In genomic region chr12:57238854-57239554, GRCh38 we compare ENCODE assay signal across 9 cellular contexts. TPM values are rescaled to one million over a fixed set of nuclear protein-coding genes. Genes with fewer than 3 reads are reported as not detected.
DNase-seq lines count a peak whose midpoint lies in the region; ATAC-seq and TF ChIP-seq lines count a peak whose summit lies in the region.
"Had no signal": no experiment of that assay in that cellular context is flagged by ENCODE, and none has a peak within 500 bp of the region (broad histone marks: within the 10 kb centered on the region; RNA-seq: fewer than 3 reads in every experiment).

No MANE protein-coding gene starts in this region.

- peaks cover 51% of the 10 kb centered on the region for H3K27me3 Mint-ChIP-seq in Calu3 (ENCODE audit: unreplicated experiment)

- no peaks in the 10 kb centered on the region for H4K20me1 ChIP-seq in OCI-LY1 (ENCODE audit: insufficient read depth, low read length)

- no peaks in the 10 kb centered on the region for H3K9me2 ChIP-seq in OCI-LY1 (ENCODE audit: low read depth, low read length)

- H3K27ac ChIP-seq in OCI-LY1 (ENCODE audit: low read depth, low read length, poor library complexity, severe bottlenecking) (peak overlapping the region; percentile 93), esophagus (ENCODE audit: low read depth in 2 of 2, low read length in 1 of 2) (no peak overlapping the region)

- BruUV-seq in Calu3 (replicated peaks; lab: Mats Ljungman, UMichigan): no TSS peak

- no peaks in the 10 kb centered on the region for H3K9me3 Mint-ChIP-seq in Calu3 (ENCODE audit: low read depth, unreplicated experiment)

- H3K9ac ChIP-seq in OCI-LY1 (ENCODE audit: low read length): peak overlapping the region; percentile 79

- TF ChIP-seq CTCF in Calu3 (IDR thresholded peaks at IDR 0.05; ENCODE audit: unreplicated experiment): peak; percentile 100
- TF ChIP-seq CTCF in OCI-LY1 (IDR thresholded peaks at IDR 0.05; ENCODE audit: low read length): peak; percentile 100

- H3F3A ChIP-seq in OCI-LY1 (ENCODE audit: insufficient read depth, low read length): peaks cover 8% of the 10 kb centered on the region; the same call in 1 of the 2 replicates

- intact Hi-C loops in Calu3 (cut with micrococcal nuclease; ENCODE audit: unreplicated experiment): no loop called here

- ATAC-seq in GM19467 (IDR thresholded peaks at IDR 0.05; ENCODE audit: unreplicated experiment): peak; percentile 60

- H3K4me2 ChIP-seq in OCI-LY1 (ENCODE audit: low read length): peak overlapping the region; percentile 78

- H3K4me3 ChIP-seq in OCI-LY1 (ENCODE audit: low read depth, low read length, poor library complexity, severe bottlenecking) (peak overlapping the region; percentile 61), esophagus (ENCODE audit: low read depth in 1 of 2, low read length in 2 of 2) (peak overlapping the region; percentile 16 to 45)

- peaks cover 84% of the 10 kb centered on the region for H3K36me3 Mint-ChIP-seq in Calu3 (ENCODE audit: insufficient read depth, unreplicated experiment)

- DNase-seq in Calu3 (peak; percentile 94), HUDEP-2 (lab: John Stamatoyannopoulos, UW; ENCODE audit: unreplicated experiment in 76 of 76) (peak in 72 of 76 experiments; percentile 26 to 89 (median 75)), activated T-cell treated with anti-CD3 and anti-CD28 coated beads for 4 hours (peak; percentile 83), myocyte (ENCODE audit: low read depth) (peak; percentile 90)
- peak; percentile 79 for DNase-seq in stimulated activated CD8-positive, alpha-beta memory T cell treated with anti-CD3 and anti-CD28 coated beads, Interleukin-7, amount 100 ng/mL, for 24 hours (ENCODE audit: low read depth)

- H3K27me3 ChIP-seq in OCI-LY1 (ENCODE audit: insufficient read depth, low read length): no peaks in the 10 kb centered on the region
- peaks cover 0 to 9% of the 10 kb centered on the region in 2 donors for H3K27me3 ChIP-seq in esophagus (ENCODE audit: control insufficient read depth in 1 of 2, insufficient read depth in 2 of 2, low read length in 2 of 2)

- H3K36me3 ChIP-seq in OCI-LY1 (ENCODE audit: insufficient read depth, low read length) (peaks cover 17% of the 10 kb centered on the region), esophagus (ENCODE audit: control insufficient read depth in 2 of 2, insufficient read depth in 2 of 2, low read length in 1 of 2) (peaks cover 0 to 4% of the 10 kb centered on the region in 2 donors)

- H3K9me3 ChIP-seq in OCI-LY1 (ENCODE audit: low read length) (no peaks in the 10 kb centered on the region), esophagus (ENCODE audit: control insufficient read depth in 2 of 2, insufficient read depth in 1 of 2, low read depth in 1 of 2, low read length in 1 of 2) (no peaks in the 10 kb centered on the region)

- CTCF ChIA-PET in Calu3 (lab: Charles Lee): interaction anchor here (0.9 to 2.8 kb wide), 4 partner anchors 9 to 25 kb away, joined by 3 to 14 read pairs (median 8); partner anchors contain the start of gene SHMT2

- H3K4me1 ChIP-seq in OCI-LY1 (ENCODE audit: insufficient read depth, low read length, severe bottlenecking): peaks cover 91% of the 10 kb centered on the region
- H3K4me1 ChIP-seq in esophagus (ENCODE audit: control insufficient read depth in 2 of 2, insufficient read depth in 2 of 2, low read length in 1 of 2): peaks cover 14 to 52% of the 10 kb centered on the region in 2 donors

- peaks cover 30% of the 10 kb centered on the region for H3K4me1 Mint-ChIP-seq in Calu3 (ENCODE audit: low read depth, unreplicated experiment)

- no peaks in the 10 kb centered on the region for H3K79me2 ChIP-seq in OCI-LY1 (ENCODE audit: insufficient read depth, low read length)

- WGBS in esophagus, 2 donors: 1 to 2% methylated on average over 46 to 47 of the region's 47 CpGs

- no peak overlapping the region for H2AFZ ChIP-seq in OCI-LY1 (ENCODE audit: low read length)

- H3K4me3 Mint-ChIP-seq in Calu3 (ENCODE audit: low read depth, unreplicated experiment): peak overlapping the region; percentile 82

- peak overlapping the region; percentile 40 for H3K27ac Mint-ChIP-seq in Calu3 (ENCODE audit: unreplicated experiment)

RNA-seq across cellular contexts. Expression of gene SHMT2, which starts 9.5 kb away (rescaled TPM):
- total RNA-seq in Calu3 (2022) (203 and 243 TPM in 2 replicates), myocyte (147 and 153 TPM in 2 replicates)
- 10 to 100 TPM; 19.8 to 69.5 TPM for polyA plus RNA-seq in esophagus
- polyA plus RNA-seq in myocyte (2012): 292 TPM

RNA-seq across cellular contexts. Expression of gene STAC3, which starts 12.0 kb away (rescaled TPM):
- total RNA-seq in Calu3 (2022) (5.0 and 7.0 TPM in 2 replicates), myocyte (594 and 728 TPM in 2 replicates)
- polyA plus RNA-seq in esophagus: 1 to 10 TPM in 1 of 2 donors, under 1 TPM in 1; 0.96 to 1.4 TPM
- polyA plus RNA-seq in myocyte (2012): 337 TPM

RNA-seq across cellular contexts. Expression of gene NXPH4, which starts 22.4 kb away (rescaled TPM):
- 2.0 and 4.1 TPM in 2 replicates for total RNA-seq in Calu3 (2022)
- polyA plus RNA-seq in esophagus: 1 to 10 TPM in 1 of 2 donors, under 1 TPM in 1; 0.73 to 1.3 TPM
- 2.4 and 4.3 TPM in 2 replicates for total RNA-seq in myocyte
- 5.5 TPM for polyA plus RNA-seq in myocyte (2012)
- total RNA-seq: subcutaneous adipose tissue had no signal

Comparison
In these comparisons a context has a peak if more than half of its experiments do, and no peak if none do; other contexts are left out.
1. RNA of gene STAC3, which starts 12.0 kb away (total RNA-seq): 594 to 728 TPM in myocyte; 5.0 to 7.0 TPM in Calu3; every median in the first group is over 10 times any median in the second.
2. Peak in every context shown above with its lines, with median percentiles within 50 percentile points of each other: DNase-seq.